In genomic region chr2:118375907-118376306, GRCh38 we compare ENCODE assay signal across 25 cellular contexts.
DNase-seq lines count a peak whose midpoint lies in the region; ATAC-seq, FAIRE-seq and TF ChIP-seq lines count a peak whose summit lies in the region.
"Had no signal": no experiment of that assay in that cellular context is flagged by ENCODE, and none has a peak within 500 bp of the region (broad histone marks: within the 10 kb centered on the region; RNA-seq: fewer than 3 reads in every experiment).

No MANE protein-coding gene starts in this region.

- H4K20me1 ChIP-seq in GM23248 (ENCODE audit: insufficient read depth) = no peaks in the 10 kb centered on the region
- H4K20me1 ChIP-seq: BLaER1 treated with 17β-estradiol and CSF1 and Interleukin-3, amounts not matched to agents 10 nM and 100 nM had no signal

- no peaks in the 10 kb centered on the region for H3K79me2 ChIP-seq in GM23248 (ENCODE audit: insufficient read depth)

- H3K4me1 ChIP-seq in A549 = no peaks in the 10 kb centered on the region
- H3K4me1 ChIP-seq in GM23248 (ENCODE audit: insufficient read depth) = peaks cover 12% of the 10 kb centered on the region
- H3K4me1 ChIP-seq: Caco-2 had no signal

- no peaks in the 10 kb centered on the region for H3K36me3 ChIP-seq in GM23248 (ENCODE audit: low read depth)
- H3K36me3 ChIP-seq: BLaER1 treated with 17β-estradiol and CSF1 and Interleukin-3, amounts not matched to agents 10 nM and 100 nM had no signal

- no peak for TF ChIP-seq CTCF in A549 (IDR thresholded peaks at IDR 0.05)

- ATAC-seq in A549 (no peak), GM21786 (IDR thresholded peaks at IDR 0.05; ENCODE audit: unreplicated experiment) (no peak)
- ATAC-seq: CD8-positive, alpha-beta T cell; GM12878 had no signal

- no peaks in the 10 kb centered on the region for H3K27me3 ChIP-seq in GM23248 (replicated peaks; ENCODE audit: insufficient read depth)
- H3K27me3 ChIP-seq: BLaER1 treated with 17β-estradiol and CSF1 and Interleukin-3, amounts not matched to agents 10 nM and 100 nM had no signal

- H2AFZ ChIP-seq in GM23248 = no peak overlapping the region

- no peak for TF ChIP-seq RAD21 in A549 (conservative IDR thresholded peaks at IDR 0.05 in 1 of 2, IDR thresholded peaks at IDR 0.05 in 1 of 2)

- no peak for FAIRE-seq in A549 (lab: Jason Lieb, UNC)
- FAIRE-seq: A204.1, D721Med, GM12878, GM12892, GM18507 had no signal

- CTCF ChIA-PET in A549 (lab: Yijun Ruan, JAX) = interaction anchor here (0.5 to 10.0 kb wide), 3 partner anchors 154 to 480 kb away, joined by 3 to 71 read pairs (median 4); no protein-coding TSS in a partner anchor

- H3K4me2 ChIP-seq in A549 (no peak overlapping the region), GM23248 (ENCODE audit: unreplicated experiment) (peak overlapping the region; percentile 27)

- H3K27ac ChIP-seq in A549 (no peak overlapping the region), GM23248 (no peak overlapping the region)
- H3K27ac ChIP-seq: BLaER1 treated with 17β-estradiol and CSF1 and Interleukin-3, amounts not matched to agents 10 nM and 100 nM; C4-2B had no signal

- in situ Hi-C loops in GM23248 (cut with MboI) = loop anchor here (10.0 kb wide), 1 partner anchor 161 kb away; no protein-coding TSS in a partner anchor

- no peak for TF ChIP-seq EP300 in A549 (IDR thresholded peaks at IDR 0.05)

- TF ChIP-seq POLR2A in A549 (IDR thresholded peaks at IDR 0.05; ENCODE audit: low read length) = no peak

- H3K9me2 ChIP-seq in GM23248 (ENCODE audit: insufficient read depth) = no peaks in the 10 kb centered on the region

- WGBS in A549 (ENCODE audit: missing lambda C conversion rate) = 62% methylated on average over 5 of the region's 5 CpGs
- WGBS in GM23248 (ENCODE audit: low coverage in 1 of 2, low lambda C conversion rate in 2 of 2, missing lambda C conversion rate in 2 of 2), 2 experiments = 93% methylated on average over 5 of the region's 5 CpGs

- H3K9ac ChIP-seq in GM23248 = no peak overlapping the region
- H3K9ac ChIP-seq: BLaER1 treated with 17β-estradiol and CSF1 and Interleukin-3, amounts not matched to agents 10 nM and 100 nM had no signal

- H3K4me3 ChIP-seq in A549 = no peak overlapping the region
- H3K4me3 ChIP-seq in GM23248 = no peak overlapping the region
- H3K4me3 ChIP-seq: BLaER1 treated with 17β-estradiol and CSF1 and Interleukin-3, amounts not matched to agents 10 nM and 100 nM; GM12878 had no signal

- H3K9me3 ChIP-seq in A549 (no peaks in the 10 kb centered on the region), GM23248 (ENCODE audit: low read depth) (no peaks in the 10 kb centered on the region)
- H3K9me3 ChIP-seq: BLaER1 treated with 17β-estradiol and CSF1 and Interleukin-3, amounts not matched to agents 10 nM and 100 nM; Caco-2 had no signal

- no peak for DNase-seq in A549 (ENCODE audit: low read depth in 1 of 2, low spot score in 1 of 2)
- DNase-seq in GM23248 = no peak
- DNase-seq in retina = peak; percentile 12
- no peak for DNase-seq in DMS 273 (lab: John Stamatoyannopoulos, UW; ENCODE audit: unreplicated experiment)
- DNase-seq: 8988T; AML-193; Caco-2; Calu3; CD4-positive, alpha-beta T cell; CD8-positive, alpha-beta T cell; DMS 273 treated with DMSO at 0.1 percent for 48 hours; DMS153; DMS53; DMS79; DND-41; EL; GDM1 had no signal

- no peaks in the 10 kb centered on the region for H3F3A ChIP-seq in GM23248 (ENCODE audit: insufficient read depth)

- POLR2A ChIA-PET in A549 (lab: Yijun Ruan, JAX) = no interaction called here

TF ChIP-seq in A549, 52 proteins besides CTCF, POLR2A, EP300 and RAD21:
- TF ChIP-seq MAFK (IDR thresholded peaks at IDR 0.05; ENCODE audit: partially characterized antibody) = peak; percentile 53
- TF ChIP-seq, protein P1, sequence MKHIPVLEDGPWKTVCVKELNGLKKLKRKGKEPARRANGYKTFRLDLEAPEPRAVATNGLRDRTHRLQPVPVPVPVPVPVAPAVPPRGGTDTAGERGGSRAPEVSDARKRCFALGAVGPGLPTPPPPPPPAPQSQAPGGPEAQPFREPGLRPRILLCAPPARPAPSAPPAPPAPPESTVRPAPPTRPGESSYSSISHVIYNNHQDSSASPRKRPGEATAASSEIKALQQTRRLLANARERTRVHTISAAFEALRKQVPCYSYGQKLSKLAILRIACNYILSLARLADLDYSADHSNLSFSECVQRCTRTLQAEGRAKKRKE (CRISPR knock-in tag; IDR thresholded peaks at IDR 0.05; ENCODE audit: low read depth) = no peak
